15 cellular contexts compared by ENCODE assay signal in genomic region chr3:120745466-120745865, GRCh38. TPM values are rescaled to one million over a fixed set of nuclear protein-coding genes. Genes with fewer than 3 reads are reported as not detected.
DNase-seq lines count a peak whose midpoint lies in the region; ATAC-seq and TF ChIP-seq lines count a peak whose summit lies in the region.
"Had no signal": no experiment of that assay in that cellular context is flagged by ENCODE, and none has a peak within 500 bp of the region (broad histone marks: within the 10 kb centered on the region; RNA-seq: fewer than 3 reads in every experiment).

No MANE protein-coding gene starts in this region.

- no peak for DNase-seq in CD4-positive, alpha-beta T cell
- DNase-seq in dermis microvascular lymphatic vessel endothelial cell (ENCODE audit: low read depth in 2 of 2) (peak; percentile 11 to 60), neural crest cell (ENCODE audit: low read depth, low spot score) (no peak), NCI-H1417 treated with DMSO at 0.1 percent for 48 hours (lab: John Stamatoyannopoulos, UW) (no peak), Kasumi-1 (lab: John Stamatoyannopoulos, UW) (no peak)
- no peak for DNase-seq in activated CD4-positive, alpha-beta T cell treated with anti-CD3 and anti-CD28 coated beads for 36 hours
- DNase-seq: 8988T; CD4-positive, CD25-positive, alpha-beta regulatory T cell; COR-L47; DND-41; GF-D8; GM23248 had no signal

- H3K4me1 Mint-ChIP-seq in CD4-positive, alpha-beta T cell (ENCODE audit: low read depth), result peaks cover 52% of the 10 kb centered on the region
- peaks cover 36% of the 10 kb centered on the region for H3K4me1 Mint-ChIP-seq in neural crest cell
- peaks cover 32% of the 10 kb centered on the region for H3K4me1 Mint-ChIP-seq in activated CD4-positive, alpha-beta T cell treated with anti-CD3 and anti-CD28 coated beads for 36 hours

- H3K9me2 ChIP-seq in Loucy (replicated peaks; ENCODE audit: low read depth, low read length), result no peaks in the 10 kb centered on the region

- peak overlapping the region; percentile 88 for H3K4me2 ChIP-seq in Loucy (ENCODE audit: low read depth, low read length, poor library complexity, severe bottlenecking)

- H3K4me3 ChIP-seq in Loucy (ENCODE audit: low read length, poor library complexity, severe bottlenecking), result no peak overlapping the region
- H3K4me3 ChIP-seq: BLaER1 treated with 17β-estradiol and CSF1 and Interleukin-3, amounts not matched to agents 10 nM and 100 nM; GM23248 had no signal

- H3K9me3 Mint-ChIP-seq in CD4-positive, alpha-beta T cell, result no peaks in the 10 kb centered on the region
- no peaks in the 10 kb centered on the region for H3K9me3 Mint-ChIP-seq in neural crest cell
- peaks cover 2% of the 10 kb centered on the region for H3K9me3 Mint-ChIP-seq in activated CD4-positive, alpha-beta T cell treated with anti-CD3 and anti-CD28 coated beads for 36 hours (ENCODE audit: low read depth)

- POLR2A ChIA-PET in CD4-positive, alpha-beta T cell (lab: Charles Lee), result no interaction called here
- POLR2A ChIA-PET in activated CD4-positive, alpha-beta T cell treated with anti-CD3 and anti-CD28 coated beads for 36 hours (lab: Charles Lee), result no interaction called here

- no peak overlapping the region for H3K9ac ChIP-seq in Loucy (ENCODE audit: low read depth, low read length, poor library complexity, severe bottlenecking)
- H3K9ac ChIP-seq: BLaER1 treated with 17β-estradiol and CSF1 and Interleukin-3, amounts not matched to agents 10 nM and 100 nM; GM23248 had no signal

- intact Hi-C loops in CD4-positive, alpha-beta T cell (cut with DNase I, micrococcal nuclease), result loop anchor here (10.0 kb wide), 3 partner anchors 651 to 1281 kb away; partner anchors contain the start of genes POGLUT1 (in 2 of the 2), TMEM39A (in 2 of the 2), EAF2 (in 1 of the 2) and GSK3B (in 1 of the 2)
- intact Hi-C loops in activated CD4-positive, alpha-beta T cell treated with anti-CD3 and anti-CD28 coated beads for 36 hours (cut with DNase I, micrococcal nuclease), result loop anchor here in 1 of 2 experiments (10.0 kb wide), 1 partner anchor 1071 kb away; the partner anchor contains the start of gene COX17

- H4K20me1 ChIP-seq in Loucy (ENCODE audit: insufficient read depth, low read length, poor library complexity, severe bottlenecking), result peaks cover 6% of the 10 kb centered on the region

- H3K27ac Mint-ChIP-seq in CD4-positive, alpha-beta T cell, result peak overlapping the region; percentile 96
- H3K27ac Mint-ChIP-seq in neural crest cell (ENCODE audit: unreplicated experiment), result no peak overlapping the region
- H3K27ac Mint-ChIP-seq in activated CD4-positive, alpha-beta T cell treated with anti-CD3 and anti-CD28 coated beads for 36 hours, result no peak overlapping the region

- no peaks in the 10 kb centered on the region for H3K9me3 ChIP-seq in CD4-positive, alpha-beta T cell (ENCODE audit: control insufficient read depth, low read length)
- no peaks in the 10 kb centered on the region for H3K9me3 ChIP-seq in Loucy (ENCODE audit: insufficient read depth, low read depth, low read length)

- peaks cover 45% of the 10 kb centered on the region for H3K79me2 ChIP-seq in Loucy (ENCODE audit: insufficient read depth, low read length)

- no peaks in the 10 kb centered on the region for H3K27me3 ChIP-seq in CD4-positive, alpha-beta T cell (ENCODE audit: control insufficient read depth, insufficient read depth, low read length)
- H3K27me3 ChIP-seq in Loucy (ENCODE audit: insufficient read depth, low read length, poor library complexity, severe bottlenecking), result no peaks in the 10 kb centered on the region
- H3K27me3 ChIP-seq: BLaER1 treated with 17β-estradiol and CSF1 and Interleukin-3, amounts not matched to agents 10 nM and 100 nM had no signal

- TF ChIP-seq CTCF in CD4-positive, alpha-beta T cell (IDR thresholded peaks at IDR 0.05), result no peak
- TF ChIP-seq CTCF in Loucy (conservative IDR thresholded peaks at IDR 0.05; ENCODE audit: low read length) (no peak), neural crest cell (conservative IDR thresholded peaks at IDR 0.05) (no peak)

- H3K36me3 ChIP-seq in Loucy (ENCODE audit: insufficient read depth, low read length), result peaks cover 3% of the 10 kb centered on the region; the same call in 1 of the 2 replicates

- CTCF ChIA-PET in CD4-positive, alpha-beta T cell (lab: Charles Lee), result no interaction called here
- CTCF ChIA-PET in activated CD4-positive, alpha-beta T cell treated with anti-CD3 and anti-CD28 coated beads for 36 hours (lab: Charles Lee), result no interaction called here

- H3K27me3 Mint-ChIP-seq in CD4-positive, alpha-beta T cell, result no peaks in the 10 kb centered on the region
- no peaks in the 10 kb centered on the region for H3K27me3 Mint-ChIP-seq in neural crest cell (ENCODE audit: low read depth)
- no peaks in the 10 kb centered on the region for H3K27me3 Mint-ChIP-seq in activated CD4-positive, alpha-beta T cell treated with anti-CD3 and anti-CD28 coated beads for 36 hours
- H3K27me3 Mint-ChIP-seq: CD4-positive, CD25-positive, alpha-beta regulatory T cell had no signal

- H3F3A ChIP-seq in Loucy (ENCODE audit: low read depth), result no peaks in the 10 kb centered on the region

- H3K4me1 ChIP-seq in Loucy (ENCODE audit: insufficient read depth, low read length, poor library complexity, severe bottlenecking), result peaks cover 22% of the 10 kb centered on the region

- H3K4me3 Mint-ChIP-seq in CD4-positive, alpha-beta T cell, result peak overlapping the region; percentile 51
- H3K4me3 Mint-ChIP-seq in neural crest cell, result peak overlapping the region; percentile 94
- no peak overlapping the region for H3K4me3 Mint-ChIP-seq in activated CD4-positive, alpha-beta T cell treated with anti-CD3 and anti-CD28 coated beads for 36 hours

- H2AFZ ChIP-seq in Loucy (ENCODE audit: low read length), result no peak overlapping the region
- H2AFZ ChIP-seq: GM23248 had no signal

- peaks cover 30% of the 10 kb centered on the region for H3K36me3 Mint-ChIP-seq in CD4-positive, alpha-beta T cell (ENCODE audit: low read depth)
- H3K36me3 Mint-ChIP-seq in neural crest cell (ENCODE audit: low read depth), result peaks cover 3% of the 10 kb centered on the region
- H3K36me3 Mint-ChIP-seq in activated CD4-positive, alpha-beta T cell treated with anti-CD3 and anti-CD28 coated beads for 36 hours (ENCODE audit: low read depth), result peaks cover 22% of the 10 kb centered on the region

- no peak overlapping the region for H3K27ac ChIP-seq in CD4-positive, alpha-beta T cell (ENCODE audit: low read depth, low read length)
- H3K27ac ChIP-seq: BLaER1 treated with 17β-estradiol and CSF1 and Interleukin-3, amounts not matched to agents 10 nM and 100 nM; GM23248 had no signal

- no peak for ATAC-seq in CD4-positive, alpha-beta T cell (ENCODE audit: poor library complexity)
- no peak for ATAC-seq in GM18517 (IDR thresholded peaks at IDR 0.05; ENCODE audit: unreplicated experiment)
- no peak for ATAC-seq in activated CD4-positive, alpha-beta T cell treated with anti-CD3 and anti-CD28 coated beads for 36 hours

RNA-seq across cellular contexts. Expression of gene GTF2E1, which starts 2.9 kb away (rescaled TPM):
- 1 to 10 TPM; 6.3 to 7.5 TPM for total RNA-seq in CD4-positive, alpha-beta T cell
- 23.4 and 24.6 TPM in 2 replicates for total RNA-seq in dermis microvascular lymphatic vessel endothelial cell
- 32.7 and 34.3 TPM in 2 replicates for total RNA-seq in neural crest cell
- 10 to 100 TPM; 26.1 to 27.0 TPM for total RNA-seq in activated CD4-positive, alpha-beta T cell treated with anti-CD3 and anti-CD28 coated beads for 36 hours

RNA-seq across cellular contexts. Expression of gene RABL3, which starts 3.1 kb away (rescaled TPM):
- total RNA-seq in CD4-positive, alpha-beta T cell, result 10 to 100 TPM; 12.9 to 13.6 TPM
- total RNA-seq in dermis microvascular lymphatic vessel endothelial cell (7.3 and 7.7 TPM in 2 replicates), neural crest cell (16.5 and 17.8 TPM in 2 replicates)
- 10 to 100 TPM; 35.5 to 37.8 TPM for total RNA-seq in activated CD4-positive, alpha-beta T cell treated with anti-CD3 and anti-CD28 coated beads for 36 hours

Comparison
In these comparisons a context has a peak if more than half of its experiments do, and no peak if none do; other contexts are left out.
1. DNase-seq: peak in dermis microvascular lymphatic vessel endothelial cell (2 of 2); none in CD4-positive, alpha-beta T cell (0 of 10), neural crest cell (single experiment), NCI-H1417 treated with DMSO at 0.1 percent for 48 hours (single experiment), Kasumi-1 (0 of 2) and activated CD4-positive, alpha-beta T cell treated with anti-CD3 and anti-CD28 coated beads for 36 hours (single experiment).